Comparison of ENCODE assay signal across 8 cellular contexts in genomic region chr21:46324390-46325072, GRCh38.
DNase-seq lines count a peak whose midpoint lies in the region; ATAC-seq and TF ChIP-seq lines count a peak whose summit lies in the region.

No MANE protein-coding gene starts in this region.

- H3K4me3 ChIP-seq in AG09309 (ENCODE audit: control insufficient read depth, low read depth, low read length): peak overlapping the region; percentile 86

- TF ChIP-seq CTCF in AG09309 (IDR thresholded peaks at IDR 0.05; ENCODE audit: control insufficient read depth, insufficient read depth, low read depth, low read length, missing control alignments): peak; percentile 1

- peak; percentile 28 for ATAC-seq in GM18873 (IDR thresholded peaks at IDR 0.05; ENCODE audit: low FRiP score, unreplicated experiment)
- peak; percentile 40 for ATAC-seq in HG03108 (IDR thresholded peaks at IDR 0.05; ENCODE audit: unreplicated experiment)
- peak; percentile 73 to 78 for ATAC-seq in activated CD4-positive, CD25-positive, alpha-beta regulatory T cell treated with anti-CD3 and anti-CD28 coated beads, Interleukin-2, amount 50 U/mL, for 24 hours

- peak; percentile 13 for DNase-seq in AG09309 (ENCODE audit: low read depth)
- peak; percentile 92 for DNase-seq in NCI-H345 (lab: John Stamatoyannopoulos, UW)
- DNase-seq in cerebellar cortex (ENCODE audit: low spot score): peak; percentile 80
- peak; percentile 36 for DNase-seq in kidney glomerular epithelial cell (lab: John Stamatoyannopoulos, UW)
- peak; percentile 90 for DNase-seq in stimulated activated CD4-positive, alpha-beta T cell treated with anti-CD3 and anti-CD28 coated beads, Interleukin-15, amount 100 ng/mL, for 24 hours

Comparison
In these comparisons a context has a peak if more than half of its experiments do, and no peak if none do; other contexts are left out.
1. Peak in every context shown above with its lines: DNase-seq, ATAC-seq and H3K4me3 ChIP-seq.
2. DNase-seq: peak in every context shown above with its lines; median percentile 92 in NCI-H345; 90 in stimulated activated CD4-positive, alpha-beta T cell treated with anti-CD3 and anti-CD28 coated beads, Interleukin-15, amount 100 ng/mL, for 24 hours; 80 in cerebellar cortex; 36 in kidney glomerular epithelial cell; 13 in AG09309.